ENCODE assay signal across 14 cellular contexts in genomic region chrX:38438321-38438720, GRCh38.
A peak's percentile ranks its signal among the peaks of the same experiment; 100 is the strongest.
DNase-seq lines count a peak whose midpoint lies in the region; ATAC-seq and TF ChIP-seq lines count a peak whose summit lies in the region.
"Had no signal": no experiment of that assay in that cellular context is flagged by ENCODE, and none has a peak within 500 bp of the region (broad histone marks: within the 10 kb centered on the region; RNA-seq: fewer than 3 reads in every experiment).

No MANE protein-coding gene starts in this region.

- no peak overlapping the region for H3K23ac ChIP-seq in H9 (ENCODE audit: insufficient read length, low read depth, low read length)

- H3K4me1 Mint-ChIP-seq in H9 (no peaks in the 10 kb centered on the region), WTC11 (no peaks in the 10 kb centered on the region)

- H3K4me2 ChIP-seq in H9 (ENCODE audit: insufficient read depth, insufficient read length, low read length) = no peak overlapping the region
- H3K4me2 ChIP-seq: BLaER1 treated with 17β-estradiol and CSF1 and Interleukin-3, amounts not matched to agents 10 nM and 100 nM had no signal

- no peak overlapping the region for H2AK5ac ChIP-seq in H9 (ENCODE audit: insufficient read length, low read length)

- CTCF ChIA-PET in WTC11 (lab: Charles Lee) = interaction anchor here (0.6 kb wide), 1 partner anchor 111 kb away, joined by 3 read pairs; the partner anchor contains the start of gene RPGR

- H3K36me3 ChIP-seq in iPS DF 6.9 (ENCODE audit: control insufficient read depth, insufficient read depth, low read length) = no peaks in the 10 kb centered on the region
- no peaks in the 10 kb centered on the region for H3K36me3 ChIP-seq in heart right ventricle
- H3K36me3 ChIP-seq: BLaER1 treated with 17β-estradiol and CSF1 and Interleukin-3, amounts not matched to agents 10 nM and 100 nM; SJSA1 had no signal

- no peak overlapping the region for H3K56ac ChIP-seq in H9 (ENCODE audit: insufficient read length, low read depth, low read length)

- H3K9me3 Mint-ChIP-seq in H9 (peaks cover 27 to 49% of the 10 kb centered on the region in 2 experiments), WTC11 (no peaks in the 10 kb centered on the region)

- H2AFZ ChIP-seq in H9 (ENCODE audit: low read length) = no peak overlapping the region

- H3K27me3 ChIP-seq in H9 (ENCODE audit: insufficient read depth, low read length) (no peaks in the 10 kb centered on the region), iPS DF 6.9 (ENCODE audit: control insufficient read depth, insufficient read depth, low read length) (no peaks in the 10 kb centered on the region), heart right ventricle (peaks cover 0 to 5% (median 0%) of the 10 kb centered on the region in 7 donors)
- H3K27me3 ChIP-seq: BLaER1 treated with 17β-estradiol and CSF1 and Interleukin-3, amounts not matched to agents 10 nM and 100 nM; SJSA1 had no signal

- no peak overlapping the region for H3K4me3 Mint-ChIP-seq in H9
- no peak overlapping the region for H3K4me3 Mint-ChIP-seq in WTC11

- ATAC-seq in WTC11 = peak; percentile 85
- no peak for ATAC-seq in HG03460 (IDR thresholded peaks at IDR 0.05; ENCODE audit: unreplicated experiment)
- no peak for ATAC-seq in heart right ventricle

- H2BK15ac ChIP-seq in H9 (ENCODE audit: low read depth, low read length) = no peak overlapping the region

- H4K5ac ChIP-seq in H9 (ENCODE audit: insufficient read length, low read depth, low read length) = no peak overlapping the region

- no peak overlapping the region for H3K4ac ChIP-seq in H9 (ENCODE audit: low read depth, low read length)

- H3K9me3 ChIP-seq in H9 (ENCODE audit: control insufficient read depth, low read depth, low read length) (peaks cover 5% of the 10 kb centered on the region), iPS DF 6.9 (ENCODE audit: control insufficient read depth, insufficient read depth, low read length) (no peaks in the 10 kb centered on the region), heart right ventricle (no peaks in the 10 kb centered on the region)
- H3K9me3 ChIP-seq: BLaER1 treated with 17β-estradiol and CSF1 and Interleukin-3, amounts not matched to agents 10 nM and 100 nM; SJSA1 had no signal

- H3K14ac ChIP-seq in H9 (ENCODE audit: insufficient read depth, low read length) = no peak overlapping the region

- DNase-seq in DMS 273 (lab: John Stamatoyannopoulos, UW; ENCODE audit: unreplicated experiment) (peak; percentile 28), DMS 273 treated with DMSO at 0.1 percent for 48 hours (lab: John Stamatoyannopoulos, UW) (no peak), H9 (no peak), WTC11 (ENCODE audit: low spot score) (peak; percentile 11), iPS DF 6.9 (ENCODE audit: low read depth, low spot score) (peak; percentile 2), cerebellar cortex (ENCODE audit: low spot score) (no peak), heart right ventricle (no peak)
- DNase-seq: NCI-H1930, OCI-M1, RPMI8226 had no signal

- H3K36me3 Mint-ChIP-seq in H9 (ENCODE audit: insufficient read depth in 1 of 3, low read depth in 3 of 3) (peaks cover 0 to 2% (median 0%) of the 10 kb centered on the region in 3 experiments; a peak in 1 of 7 replicates), WTC11 (no peaks in the 10 kb centered on the region)

- TF ChIP-seq CTCF in H9 (conservative IDR thresholded peaks at IDR 0.05) (peak; percentile 36; the same call in 2 of the 3 replicates), WTC11 (IDR thresholded peaks at IDR 0.05) (no peak), heart right ventricle (IDR thresholded peaks at IDR 0.05) (no peak)

- no peak overlapping the region for H3K4me3 ChIP-seq in iPS DF 6.9 (ENCODE audit: low read length)
- no peak overlapping the region for H3K4me3 ChIP-seq in heart right ventricle
- H3K4me3 ChIP-seq: BLaER1 treated with 17β-estradiol and CSF1 and Interleukin-3, amounts not matched to agents 10 nM and 100 nM; SJSA1 had no signal

- H3K9ac ChIP-seq in H9 (ENCODE audit: extremely low read depth, insufficient read length, low read length) = no peak overlapping the region
- H3K9ac ChIP-seq: BLaER1 treated with 17β-estradiol and CSF1 and Interleukin-3, amounts not matched to agents 10 nM and 100 nM had no signal

- no peaks in the 10 kb centered on the region for H3K79me1 ChIP-seq in H9 (ENCODE audit: insufficient read depth, low read depth, low read length, poor library complexity, severe bottlenecking)

- H3K18ac ChIP-seq in H9 (ENCODE audit: insufficient read length, low read depth, low read length) = no peak overlapping the region

- H4K8ac ChIP-seq in H9 (replicated peaks; ENCODE audit: insufficient read length, low read depth, low read length) = no peak overlapping the region

- H3K27me3 Mint-ChIP-seq in H9 (ENCODE audit: low read depth) = no peaks in the 10 kb centered on the region
- H3K27me3 Mint-ChIP-seq in WTC11 (ENCODE audit: low read depth) = no peaks in the 10 kb centered on the region

- H3K27ac ChIP-seq in H9 (ENCODE audit: insufficient read length, low read depth, low read length) = no peak overlapping the region
- no peak overlapping the region for H3K27ac ChIP-seq in iPS DF 6.9 (ENCODE audit: low read length)
- no peak overlapping the region for H3K27ac ChIP-seq in heart right ventricle
- H3K27ac ChIP-seq: 22Rv1; BLaER1 treated with 17β-estradiol and CSF1 and Interleukin-3, amounts not matched to agents 10 nM and 100 nM; SJSA1 had no signal

- H3K27ac Mint-ChIP-seq in H9 = no peak overlapping the region
- H3K27ac Mint-ChIP-seq in WTC11 = no peak overlapping the region

- no peaks in the 10 kb centered on the region for H3K23me2 ChIP-seq in H9 (ENCODE audit: insufficient read length, low read depth, low read length, poor library complexity, severe bottlenecking)

- WGBS in H9 (ENCODE audit: extremely low coverage, insufficient read length, low lambda C conversion rate) = no CpG with 5 or more reads among the region's 5 CpGs
- WGBS in iPS DF 6.9 (ENCODE audit: insufficient coverage, insufficient read length) = no CpG with 5 or more reads among the region's 5 CpGs
- WGBS in heart right ventricle, 2 donors = 53 to 70% methylated on average over 5 of the region's 5 CpGs

- H3K4me1 ChIP-seq in H9 (ENCODE audit: insufficient read depth, low read length) (no peaks in the 10 kb centered on the region), iPS DF 6.9 (ENCODE audit: control insufficient read depth, insufficient read depth, low read length) (no peaks in the 10 kb centered on the region), heart right ventricle (no peaks in the 10 kb centered on the region)
- H3K4me1 ChIP-seq: BLaER1 treated with 17β-estradiol and CSF1 and Interleukin-3, amounts not matched to agents 10 nM and 100 nM; SJSA1 had no signal

- H3K79me2 ChIP-seq in H9 (ENCODE audit: insufficient read depth, low read length) = no peaks in the 10 kb centered on the region

- intact Hi-C loops in heart right ventricle (cut with DNase I) = no loop called here

- POLR2A ChIA-PET in WTC11 (lab: Charles Lee) = no interaction called here

- no peak overlapping the region for H3T11ph ChIP-seq in H9 (ENCODE audit: low read length)

- H4K91ac ChIP-seq in H9 (ENCODE audit: insufficient read length, low read depth, low read length) = no peak overlapping the region

- H2BK12ac ChIP-seq in H9 (ENCODE audit: insufficient read length, low read depth, low read length) = no peak overlapping the region

- no peak overlapping the region for H2BK5ac ChIP-seq in H9 (ENCODE audit: insufficient read length, low read length)

- no peaks in the 10 kb centered on the region for H4K20me1 ChIP-seq in H9 (ENCODE audit: control insufficient read depth, insufficient read depth, insufficient read length)
- H4K20me1 ChIP-seq: BLaER1 treated with 17β-estradiol and CSF1 and Interleukin-3, amounts not matched to agents 10 nM and 100 nM had no signal

- H2BK20ac ChIP-seq in H9 (ENCODE audit: low read depth, low read length, poor library complexity, severe bottlenecking) = no peak overlapping the region

- H2BK120ac ChIP-seq in H9 (ENCODE audit: low read depth, low read length, poor library complexity, severe bottlenecking) = no peak overlapping the region

TF ChIP-seq in WTC11, 78 proteins besides CTCF, POLR2A, EP300 and RAD21 (continues in another document):
- TF ChIP-seq IRF1 (CRISPR knock-in tag; IDR thresholded peaks at IDR 0.05) = no peak
- no peak for TF ChIP-seq ELF4 (CRISPR knock-in tag; IDR thresholded peaks at IDR 0.05; ENCODE audit: low read depth)
- no peak for TF ChIP-seq CREM (CRISPR knock-in tag; IDR thresholded peaks at IDR 0.05)
- no peak for TF ChIP-seq FOXJ3 (CRISPR knock-in tag; IDR thresholded peaks at IDR 0.05; ENCODE audit: borderline replicate concordance)
- TF ChIP-seq, protein P1, sequence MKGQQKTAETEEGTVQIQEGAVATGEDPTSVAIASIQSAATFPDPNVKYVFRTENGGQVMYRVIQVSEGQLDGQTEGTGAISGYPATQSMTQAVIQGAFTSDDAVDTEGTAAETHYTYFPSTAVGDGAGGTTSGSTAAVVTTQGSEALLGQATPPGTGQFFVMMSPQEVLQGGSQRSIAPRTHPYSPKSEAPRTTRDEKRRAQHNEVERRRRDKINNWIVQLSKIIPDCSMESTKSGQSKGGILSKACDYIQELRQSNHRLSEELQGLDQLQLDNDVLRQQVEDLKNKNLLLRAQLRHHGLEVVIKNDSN (CRISPR knock-in tag; IDR thresholded peaks at IDR 0.05) = no peak
- TF ChIP-seq FOXP4 (CRISPR knock-in tag; IDR thresholded peaks at IDR 0.05) = no peak

Comparison
In these comparisons a context has a peak if more than half of its experiments do, and no peak if none do; other contexts are left out.
1. DNase-seq: peak in DMS 273 (single experiment), WTC11 (single experiment) and iPS DF 6.9 (single experiment); none in DMS 273 treated with DMSO at 0.1 percent for 48 hours (single experiment), H9 (single experiment), cerebellar cortex (single experiment) and heart right ventricle (0 of 2).